12 cellular contexts compared by ENCODE assay signal in the genomic region with DNA sequence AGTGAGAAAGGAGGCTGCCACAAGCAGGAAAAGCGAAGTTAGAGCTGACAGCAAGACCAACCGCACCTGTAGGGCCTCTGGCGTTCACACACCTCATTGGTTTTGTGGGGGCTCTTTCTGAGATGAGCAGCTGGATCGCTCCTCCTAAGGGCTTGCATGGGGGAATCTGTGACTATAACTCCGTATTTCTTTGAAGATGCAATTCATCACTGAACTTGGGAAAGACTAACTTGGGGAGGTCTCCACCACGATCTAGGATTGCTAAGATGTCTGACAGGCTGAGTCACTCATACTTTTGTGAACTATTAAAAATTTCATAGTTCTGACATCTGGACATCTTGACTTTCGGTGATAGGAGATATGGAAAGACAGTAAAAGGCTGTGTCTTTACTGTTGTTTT.
DNase-seq lines count a peak whose midpoint lies in the region; ATAC-seq, FAIRE-seq and TF ChIP-seq lines count a peak whose summit lies in the region.
"Had no signal": no experiment of that assay in that cellular context is flagged by ENCODE, and none has a peak within 500 bp of the region (broad histone marks: within the 10 kb centered on the region; RNA-seq: fewer than 3 reads in every experiment).

No MANE protein-coding gene starts in this region.

- H3K36me3 ChIP-seq in brain microvascular endothelial cell (replicated peaks) = no peaks in the 10 kb centered on the region
- H3K36me3 ChIP-seq in HepG2 (replicated peaks in 1 of 2; ENCODE audit: control insufficient read depth in 1 of 2, insufficient read depth in 2 of 2, low read length in 2 of 2) = no peaks in the 10 kb centered on the region

- POLR2A ChIA-PET in HepG2 (lab: Yijun Ruan, JAX) = no interaction called here

- TF ChIP-seq CTCF in AG09309 (IDR thresholded peaks at IDR 0.05; ENCODE audit: control insufficient read depth, insufficient read depth, low read depth, low read length, missing control alignments) = no peak
- no peak for TF ChIP-seq CTCF in brain microvascular endothelial cell (IDR thresholded peaks at IDR 0.05; ENCODE audit: low read depth, low read length, missing control alignments)
- no peak for TF ChIP-seq CTCF in mesothelial cell of epicardium (IDR thresholded peaks at IDR 0.05; ENCODE audit: unreplicated experiment)
- TF ChIP-seq CTCF in CD14-positive monocyte (IDR thresholded peaks at IDR 0.05) = no peak
- no peak for TF ChIP-seq CTCF in HepG2 (CRISPR knock-in tag; IDR thresholded peaks at IDR 0.05)

- in situ Hi-C loops in brain microvascular endothelial cell (cut with HindIII; ENCODE audit: low pct_ligation_motif_present, low sequenced_read_pairs) (no loop called here), HepG2 (cut with HindIII; ENCODE audit: extremely low pct_ligation_motif_present, low pct_unique_long_range_greater_than_20kb) (no loop called here)

- intact Hi-C loops in CD14-positive monocyte (cut with micrococcal nuclease) = no loop called here
- intact Hi-C loops in HepG2 (cut with micrococcal nuclease; ENCODE audit: unreplicated experiment) = no loop called here

- H3K4me1 Mint-ChIP-seq in mesothelial cell of epicardium (peaks cover 36% of the 10 kb centered on the region), CD14-positive monocyte (peaks cover 30% of the 10 kb centered on the region)

- WGBS in HepG2 (ENCODE audit: low lambda C conversion rate) = 90% methylated on average over 7 of the region's 7 CpGs

- H3K27me3 Mint-ChIP-seq in mesothelial cell of epicardium (ENCODE audit: low read depth) (no peaks in the 10 kb centered on the region), CD14-positive monocyte (ENCODE audit: low read depth in 3 of 3) (peaks cover 0 to 3% (median 0%) of the 10 kb centered on the region in 3 donors)
- H3K27me3 Mint-ChIP-seq: activated CD8-positive, alpha-beta T cell treated with anti-CD3 and anti-CD28 coated beads for 36 hours; central memory CD8-positive, alpha-beta T cell had no signal

- TF ChIP-seq EP300 in HepG2 (IDR thresholded peaks at IDR 0.05; ENCODE audit: low read depth in 2 of 2, low read length in 2 of 2) = no peak
- TF ChIP-seq EP300 in HepG2 (CRISPR knock-in tag; IDR thresholded peaks at IDR 0.05; ENCODE audit: borderline replicate concordance) = no peak

- no peaks in the 10 kb centered on the region for H3K79me2 ChIP-seq in HepG2 (ENCODE audit: insufficient read depth, low read length)

- no peak for TF ChIP-seq RAD21 in HepG2 (CRISPR knock-in tag; IDR thresholded peaks at IDR 0.05)

- TF ChIP-seq POLR2A in HepG2 (IDR thresholded peaks at IDR 0.05; ENCODE audit: insufficient read depth in 1 of 2, low read depth in 2 of 2, low read length in 2 of 2) = no peak

- H4K20me1 ChIP-seq in HepG2 (ENCODE audit: insufficient read depth, low read length) = no peaks in the 10 kb centered on the region

- no peak overlapping the region for H3K4me3 ChIP-seq in AG09309 (ENCODE audit: control insufficient read depth, low read depth, low read length)
- H3K4me3 ChIP-seq in brain microvascular endothelial cell (ENCODE audit: low read depth, low read length) = no peak overlapping the region
- no peak overlapping the region for H3K4me3 ChIP-seq in HepG2 (replicated peaks in 1 of 3; ENCODE audit: insufficient read depth in 1 of 3, low read depth in 2 of 3, low read length in 3 of 3)

- DNase-seq in AG09309 (ENCODE audit: low read depth) = peak; percentile 87
- peak; percentile 63 for DNase-seq in HS-5 (ENCODE audit: low read depth)
- peak; percentile 69 for DNase-seq in brain microvascular endothelial cell
- DNase-seq in mesothelial cell of epicardium (ENCODE audit: low spot score in 2 of 2, unreplicated experiment in 2 of 2) = no peak
- DNase-seq in CD14-positive monocyte (ENCODE audit: low spot score) = no peak
- no peak for DNase-seq in UCSD-AML1 (lab: John Stamatoyannopoulos, UW; ENCODE audit: unreplicated experiment)
- DNase-seq in HepG2 (ENCODE audit: low spot score) = no peak
- DNase-seq in effector CD8-positive, alpha-beta T cell (lab: John Stamatoyannopoulos, UW) = no peak
- DNase-seq: activated CD8-positive, alpha-beta T cell treated with anti-CD3 and anti-CD28 coated beads for 36 hours; H7; NCI-H1417 treated with DMSO at 0.1 percent for 48 hours had no signal

- no peak overlapping the region for H3K4me2 ChIP-seq in HepG2 (ENCODE audit: low read depth, low read length)

- no peak overlapping the region for H2AFZ ChIP-seq in HepG2 (ENCODE audit: low read length)

- FAIRE-seq in HepG2 (lab: Jason Lieb, UNC) = no peak

- H3K27me3 ChIP-seq in brain microvascular endothelial cell (replicated peaks) = no peaks in the 10 kb centered on the region
- H3K27me3 ChIP-seq in HepG2 (ENCODE audit: control insufficient read depth in 1 of 2, insufficient read depth in 2 of 2, low read length in 2 of 2) = no peaks in the 10 kb centered on the region

- H3K27ac ChIP-seq in brain microvascular endothelial cell (peak overlapping the region; percentile 88), HepG2 (ENCODE audit: extremely low read length, insufficient read depth, low read length) (no peak overlapping the region)

- H3K9ac ChIP-seq in HepG2 (ENCODE audit: insufficient read depth, low read depth, low read length) = no peak overlapping the region

- CTCF ChIA-PET in HepG2 (lab: Yijun Ruan, JAX; ENCODE audit: low intra/inter-chr PET ratio, low total read pairs) = no interaction called here

- no TSS peak for BruUV-seq in HepG2 (replicated peaks; lab: Mats Ljungman, UMichigan)

- ATAC-seq in HepG2 = no peak

- H3K27ac Mint-ChIP-seq in mesothelial cell of epicardium (peak overlapping the region; percentile 18), CD14-positive monocyte (peak overlapping the region in 3 of 7 donors; percentile 76 to 94 (median 78))

- no peaks in the 10 kb centered on the region for H3K4me1 ChIP-seq in HepG2 (ENCODE audit: insufficient read depth, low read length)

- peaks cover 2% of the 10 kb centered on the region for H3K36me3 Mint-ChIP-seq in mesothelial cell of epicardium
- H3K36me3 Mint-ChIP-seq in CD14-positive monocyte = peaks cover 39 to 46% of the 10 kb centered on the region in 2 donors

- H3K4me3 Mint-ChIP-seq in mesothelial cell of epicardium (no peak overlapping the region), CD14-positive monocyte (no peak overlapping the region)
- H3K4me3 Mint-ChIP-seq: activated CD8-positive, alpha-beta T cell treated with anti-CD3 and anti-CD28 coated beads for 36 hours; central memory CD8-positive, alpha-beta T cell had no signal

- no peaks in the 10 kb centered on the region for H3K9me3 ChIP-seq in HepG2 (ENCODE audit: low read length)

- H3K9me3 Mint-ChIP-seq in mesothelial cell of epicardium (no peaks in the 10 kb centered on the region), CD14-positive monocyte (no peaks in the 10 kb centered on the region)
- H3K9me3 Mint-ChIP-seq: activated CD8-positive, alpha-beta T cell treated with anti-CD3 and anti-CD28 coated beads for 36 hours; central memory CD8-positive, alpha-beta T cell had no signal

TF ChIP-seq in HepG2, 621 proteins besides CTCF, POLR2A, EP300 and RAD21:
- no peak for TF ChIP-seq MIER3 (CRISPR knock-in tag; IDR thresholded peaks at IDR 0.05; ENCODE audit: borderline replicate concordance)
- no peak for TF ChIP-seq PAX8 (CRISPR knock-in tag; IDR thresholded peaks at IDR 0.05; ENCODE audit: borderline replicate concordance)
- no peak for TF ChIP-seq NR3C1 (CRISPR knock-in tag; IDR thresholded peaks at IDR 0.05)
- no peak for TF ChIP-seq DR1 (CRISPR knock-in tag; IDR thresholded peaks at IDR 0.05)
- TF ChIP-seq ZFP62 (CRISPR knock-in tag; IDR thresholded peaks at IDR 0.05) = no peak
- TF ChIP-seq PITX1 (CRISPR knock-in tag; IDR thresholded peaks at IDR 0.05) = no peak
- TF ChIP-seq SIN3B (IDR thresholded peaks at IDR 0.05; ENCODE audit: low read length) = no peak
- no peak for TF ChIP-seq ZNF136 (CRISPR knock-in tag; IDR thresholded peaks at IDR 0.05; ENCODE audit: low read depth)
- TF ChIP-seq ZNF383 (CRISPR knock-in tag; IDR thresholded peaks at IDR 0.05; ENCODE audit: borderline replicate concordance) = no peak
- no peak for TF ChIP-seq AGO1 (IDR thresholded peaks at IDR 0.05; ENCODE audit: low read depth, low read length, poor library complexity, severe bottlenecking)
- TF ChIP-seq ZNF12 (CRISPR knock-in tag; IDR thresholded peaks at IDR 0.05) = no peak

Comparison
In these comparisons a context has a peak if more than half of its experiments do, and no peak if none do; other contexts are left out.
1. DNase-seq: peak in AG09309 (single experiment), HS-5 (single experiment) and brain microvascular endothelial cell (single experiment); none in mesothelial cell of epicardium (0 of 2), CD14-positive monocyte (single experiment), UCSD-AML1 (single experiment), HepG2 (single experiment) and effector CD8-positive, alpha-beta T cell (single experiment).